In genomic region chr15:48330855-48331795, GRCh38 we compare ENCODE assay signal across 8 cellular contexts. TPM values are rescaled to one million over a fixed set of nuclear protein-coding genes. Genes with fewer than 3 reads are reported as not detected.
DNase-seq lines count a peak whose midpoint lies in the region; ATAC-seq and TF ChIP-seq lines count a peak whose summit lies in the region.

DUT (plus strand) TSS chr15:48331429; CDS start chr15:48331516, 87 bp downstream.

- DNase-seq in NCI-H1092 (lab: John Stamatoyannopoulos, UW) (peak; percentile 36), T-helper 9 cell (peak; percentile 68), astrocyte of the hippocampus (ENCODE audit: low read depth, low spot score) (peak; percentile 92), hypothalamus (lab: John Stamatoyannopoulos, UW) (peak; percentile 15 to 92 (median 79)), sciatic nerve (ENCODE audit: low spot score) (peak; percentile 91), GM19240 (ENCODE audit: insufficient read length, low spot score) (no peak)

- peak; percentile 91 for ATAC-seq in HG02588 (IDR thresholded peaks at IDR 0.05; ENCODE audit: unreplicated experiment)
- ATAC-seq in sciatic nerve, result peak; percentile 96

- intact Hi-C loops in sciatic nerve (cut with DNase I), result no loop called here

- no peak for TF ChIP-seq CTCF in GM12875 (IDR thresholded peaks at IDR 0.05; ENCODE audit: borderline replicate concordance, insufficient read depth, low read depth, low read length)

- H3K4me3 ChIP-seq in GM12875 (ENCODE audit: low read depth, low read length), result peak within 1 kb of the TSS; percentile 77

RNA-seq across cellular contexts. Expression of gene DUT, which starts in this region (rescaled TPM):
- 91.7 TPM for total RNA-seq in sciatic nerve
